Comparison of ENCODE assay signal across 9 cellular contexts in genomic region chr18:32549248-32549842, GRCh38.
DNase-seq lines count a peak whose midpoint lies in the region; ATAC-seq, FAIRE-seq and TF ChIP-seq lines count a peak whose summit lies in the region.
"Had no signal": no experiment of that assay in that cellular context is flagged by ENCODE, and none has a peak within 500 bp of the region (broad histone marks: within the 10 kb centered on the region; RNA-seq: fewer than 3 reads in every experiment).

No MANE protein-coding gene starts in this region.

- in situ Hi-C loops in Panc1 (cut with HindIII; ENCODE audit: low pct_unique_long_range_greater_than_20kb, low sequenced_read_pairs), result no loop called here

- 0 to 8% (median 0%) methylated on average over 3 of the region's 3 CpGs for WGBS in small intestine, 3 donors

- H3K36me3 Mint-ChIP-seq in GM23338 (ENCODE audit: low read depth), result no peaks in the 10 kb centered on the region
- no peaks in the 10 kb centered on the region for H3K36me3 Mint-ChIP-seq in activated naive CD8-positive, alpha-beta T cell treated with anti-CD3 and anti-CD28 coated beads for 36 hours

- H3K4me1 ChIP-seq in GM23338 (ENCODE audit: insufficient read depth) (peaks cover 17% of the 10 kb centered on the region), Panc1 (ENCODE audit: control insufficient read depth, insufficient read depth, low read length) (no peaks in the 10 kb centered on the region), small intestine (ENCODE audit: control insufficient read depth in 2 of 2, insufficient read depth in 1 of 2, low read depth in 1 of 2, low read length in 1 of 2) (no peaks in the 10 kb centered on the region)

- H3K36me3 ChIP-seq in GM23338 (ENCODE audit: insufficient read depth) (no peaks in the 10 kb centered on the region), Panc1 (ENCODE audit: control insufficient read depth, insufficient read depth, low read length) (no peaks in the 10 kb centered on the region), small intestine (ENCODE audit: control insufficient read depth in 2 of 2, insufficient read depth in 2 of 2, low read length in 2 of 2) (no peaks in the 10 kb centered on the region)

- no peaks in the 10 kb centered on the region for H3F3A ChIP-seq in GM23338 (replicated peaks; ENCODE audit: low read depth)

- no peak overlapping the region for H2AFZ ChIP-seq in GM23338

- H3K27ac ChIP-seq in GM23338 (ENCODE audit: low read depth) (no peak overlapping the region), Panc1 (ENCODE audit: low read length) (no peak overlapping the region), small intestine (ENCODE audit: low read depth in 1 of 2, low read length in 1 of 2) (no peak overlapping the region)
- H3K27ac ChIP-seq: epithelial cell of prostate had no signal

- H3K4me1 Mint-ChIP-seq in GM23338, result peaks cover 29% of the 10 kb centered on the region
- peaks cover 1% of the 10 kb centered on the region for H3K4me1 Mint-ChIP-seq in activated naive CD8-positive, alpha-beta T cell treated with anti-CD3 and anti-CD28 coated beads for 36 hours

- H3K4me3 Mint-ChIP-seq in GM23338, result no peak overlapping the region
- H3K4me3 Mint-ChIP-seq in activated naive CD8-positive, alpha-beta T cell treated with anti-CD3 and anti-CD28 coated beads for 36 hours, result no peak overlapping the region

- H3K27me3 ChIP-seq in GM23338 (ENCODE audit: insufficient read depth) (no peaks in the 10 kb centered on the region), Panc1 (ENCODE audit: control insufficient read depth, insufficient read depth, low read length) (no peaks in the 10 kb centered on the region), small intestine (ENCODE audit: control insufficient read depth in 2 of 2, insufficient read depth in 2 of 2, low read length in 2 of 2) (no peaks in the 10 kb centered on the region)

- ATAC-seq in GM23338 (peak; percentile 80), Panc1 (peak; percentile 85), left ventricle myocardium superior (peak; percentile 77), GM18870 (IDR thresholded peaks at IDR 0.05; ENCODE audit: unreplicated experiment) (no peak)

- no peaks in the 10 kb centered on the region for H4K20me1 ChIP-seq in GM23338 (replicated peaks; ENCODE audit: insufficient read depth)

- no peaks in the 10 kb centered on the region for H3K9me3 Mint-ChIP-seq in GM23338
- H3K9me3 Mint-ChIP-seq in activated naive CD8-positive, alpha-beta T cell treated with anti-CD3 and anti-CD28 coated beads for 36 hours, result no peaks in the 10 kb centered on the region

- H3K4me3 ChIP-seq in GM12864 (ENCODE audit: low read depth, low read length), result no peak overlapping the region
- no peak overlapping the region for H3K4me3 ChIP-seq in GM23338
- H3K4me3 ChIP-seq in Panc1 (ENCODE audit: low read depth in 2 of 2, low read length in 2 of 2), result no peak overlapping the region
- H3K4me3 ChIP-seq in small intestine (ENCODE audit: low read depth in 1 of 2, low read length in 2 of 2), result no peak overlapping the region

- intact Hi-C loops in Panc1 (cut with micrococcal nuclease; ENCODE audit: unreplicated experiment), result no loop called here
- intact Hi-C loops in left ventricle myocardium superior (cut with micrococcal nuclease), result no loop called here

- DNase-seq in GM12864 (ENCODE audit: low read depth) (no peak), GM23338 (ENCODE audit: low spot score) (peak; percentile 90), Kasumi-1 (lab: John Stamatoyannopoulos, UW) (peak; percentile 67 to 73), Panc1 (ENCODE audit: low read depth, low spot score) (no peak), left ventricle myocardium superior (peak; percentile 53), small intestine (peak; percentile 71)
- peak; percentile 38 for DNase-seq in activated naive CD8-positive, alpha-beta T cell treated with anti-CD3 and anti-CD28 coated beads for 36 hours

- no peaks in the 10 kb centered on the region for H3K79me2 ChIP-seq in GM23338 (replicated peaks; ENCODE audit: insufficient read depth)

- H3K9me3 ChIP-seq in Panc1 (ENCODE audit: control insufficient read depth, insufficient read depth, low read depth, low read length) (no peaks in the 10 kb centered on the region), small intestine (ENCODE audit: control insufficient read depth, low read depth) (no peaks in the 10 kb centered on the region)

- H3K4me2 ChIP-seq in GM23338, result no peak overlapping the region; the same call in 1 of the 2 replicates

- peaks cover 4% of the 10 kb centered on the region for H3K27me3 Mint-ChIP-seq in GM23338 (ENCODE audit: insufficient read depth, low read depth, poor library complexity)
- H3K27me3 Mint-ChIP-seq in activated naive CD8-positive, alpha-beta T cell treated with anti-CD3 and anti-CD28 coated beads for 36 hours, result peaks cover 23% of the 10 kb centered on the region

- no TSS peak for BruUV-seq in Panc1 (replicated peaks; lab: Mats Ljungman, UMichigan)

- no peaks in the 10 kb centered on the region for H3K9me2 ChIP-seq in GM23338 (ENCODE audit: insufficient read depth)

- peak; percentile 79 for FAIRE-seq in small intestine (lab: Jason Lieb, UNC)

- TF ChIP-seq CTCF in GM12864 (IDR thresholded peaks at IDR 0.05; ENCODE audit: low read depth, low read length, missing control alignments) (peak; percentile 71), GM23338 (conservative IDR thresholded peaks at IDR 0.05; ENCODE audit: low read depth in 2 of 2) (peak; percentile 87 to 94), Panc1 (IDR thresholded peaks at IDR 0.05) (peak; percentile 77)

- H3K27ac Mint-ChIP-seq in GM23338, result no peak overlapping the region
- no peak overlapping the region for H3K27ac Mint-ChIP-seq in activated naive CD8-positive, alpha-beta T cell treated with anti-CD3 and anti-CD28 coated beads for 36 hours

- CTCF ChIA-PET in Panc1 (lab: Charles Lee), result interaction anchor here (0.6 to 1.7 kb wide), 4 partner anchors 260 to 391 kb away, joined by 3 to 11 read pairs (median 6); no protein-coding TSS in a partner anchor

- POLR2A ChIA-PET in Panc1 (lab: Charles Lee), result no interaction called here

TF ChIP-seq in GM23338, 12 proteins besides CTCF, POLR2A, EP300 and RAD21 (continues in another document):
- no peak for TF ChIP-seq EZH2phosphoT487 (IDR thresholded peaks at IDR 0.05; ENCODE audit: unreplicated experiment)
- TF ChIP-seq, protein P1, sequence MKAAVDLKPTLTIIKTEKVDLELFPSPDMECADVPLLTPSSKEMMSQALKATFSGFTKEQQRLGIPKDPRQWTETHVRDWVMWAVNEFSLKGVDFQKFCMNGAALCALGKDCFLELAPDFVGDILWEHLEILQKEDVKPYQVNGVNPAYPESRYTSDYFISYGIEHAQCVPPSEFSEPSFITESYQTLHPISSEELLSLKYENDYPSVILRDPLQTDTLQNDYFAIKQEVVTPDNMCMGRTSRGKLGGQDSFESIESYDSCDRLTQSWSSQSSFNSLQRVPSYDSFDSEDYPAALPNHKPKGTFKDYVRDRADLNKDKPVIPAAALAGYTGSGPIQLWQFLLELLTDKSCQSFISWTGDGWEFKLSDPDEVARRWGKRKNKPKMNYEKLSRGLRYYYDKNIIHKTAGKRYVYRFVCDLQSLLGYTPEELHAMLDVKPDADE (IDR thresholded peaks at IDR 0.05), result no peak

Comparison
In these comparisons a context has a peak if more than half of its experiments do, and no peak if none do; other contexts are left out.
1. DNase-seq: peak in GM23338 (single experiment), Kasumi-1 (2 of 2), activated naive CD8-positive, alpha-beta T cell treated with anti-CD3 and anti-CD28 coated beads for 36 hours (single experiment), left ventricle myocardium superior (single experiment) and small intestine (single experiment); none in GM12864 (single experiment) and Panc1 (single experiment).
2. Peak in every context shown above with its lines, with median percentiles within 50 percentile points of each other: CTCF ChIP-seq.